Comparison of ENCODE assay signal across 20 cellular contexts in genomic region chr5:4294878-4295277, GRCh38.
DNase-seq lines count a peak whose midpoint lies in the region; ATAC-seq and TF ChIP-seq lines count a peak whose summit lies in the region.
"Had no signal": no experiment of that assay in that cellular context is flagged by ENCODE, and none has a peak within 500 bp of the region (broad histone marks: within the 10 kb centered on the region; RNA-seq: fewer than 3 reads in every experiment).

No MANE protein-coding gene starts in this region.

- no peak for TF ChIP-seq EP300 in gastroesophageal sphincter (IDR thresholded peaks at IDR 0.05)

- peak; percentile 47 to 49 for DNase-seq in NCI-H187 (lab: John Stamatoyannopoulos, UW)
- peak; percentile 11 for DNase-seq in NCI-H82 treated with DMSO at 0.1 percent for 48 hours (lab: John Stamatoyannopoulos, UW; ENCODE audit: unreplicated experiment)
- peak; percentile 2 for DNase-seq in medulla oblongata (ENCODE audit: extremely low spot score)
- no peak for DNase-seq in stimulated activated CD4-positive, alpha-beta T cell treated with anti-CD3 and anti-CD28 coated beads, Interleukin-2, amount 100 ng/mL, for 24 hours
- DNase-seq in SW 1271 (lab: John Stamatoyannopoulos, UW): no peak
- DNase-seq: BE2C; DMS 273 treated with DMSO at 0.1 percent for 48 hours; DMS79 treated with DMSO at 0.1 percent for 48 hours; GOT3; IMR-90; NCI-H2081 treated with DMSO at 0.1 percent for 48 hours; NCI-H446 treated with DMSO at 0.1 percent for 48 hours; NK-92 treated with Interleukin-12 subunit alpha and Interleukin-12 subunit beta, amount 100 ng/mL, for 24 hours; SIG-M5; SK-N-SH had no signal

- ATAC-seq in GM18517 (IDR thresholded peaks at IDR 0.05; ENCODE audit: unreplicated experiment): no peak
- no peak for ATAC-seq in gastroesophageal sphincter
- ATAC-seq: HCT116, Panc1 had no signal

- H3K27ac ChIP-seq in gastroesophageal sphincter: no peak overlapping the region
- H3K27ac ChIP-seq: KMS-11 had no signal

- no peaks in the 10 kb centered on the region for H3K4me1 ChIP-seq in gastroesophageal sphincter
- H3K4me1 ChIP-seq: BE2C had no signal

- no peaks in the 10 kb centered on the region for H3K36me3 ChIP-seq in gastroesophageal sphincter
- H3K36me3 ChIP-seq: BE2C had no signal

- H3K27me3 ChIP-seq in gastroesophageal sphincter: no peaks in the 10 kb centered on the region
- H3K27me3 ChIP-seq: BE2C had no signal

- TF ChIP-seq CTCF in gastroesophageal sphincter (IDR thresholded peaks at IDR 0.05): no peak

- no peak overlapping the region for H3K4me3 ChIP-seq in gastroesophageal sphincter

- no peak for TF ChIP-seq POLR2A in gastroesophageal sphincter (IDR thresholded peaks at IDR 0.05)

- 79 to 82% methylated on average over 6 to 9 of the region's 9 CpGs for WGBS in gastroesophageal sphincter (ENCODE audit: low coverage in 1 of 2), 2 donors

- no peaks in the 10 kb centered on the region for H3K9me3 ChIP-seq in gastroesophageal sphincter
- H3K9me3 ChIP-seq: BE2C, SK-N-SH had no signal

Comparison
In these comparisons a context has a peak if more than half of its experiments do, and no peak if none do; other contexts are left out.
1. DNase-seq: peak in NCI-H187 (2 of 2), NCI-H82 treated with DMSO at 0.1 percent for 48 hours (single experiment) and medulla oblongata (single experiment); none in stimulated activated CD4-positive, alpha-beta T cell treated with anti-CD3 and anti-CD28 coated beads, Interleukin-2, amount 100 ng/mL, for 24 hours (0 of 2) and SW 1271 (0 of 2).